8 cellular contexts compared by ENCODE assay signal in genomic region chr15:21551809-21552208, GRCh38.
DNase-seq lines count a peak whose midpoint lies in the region; ATAC-seq and TF ChIP-seq lines count a peak whose summit lies in the region.
"Not testable (repeated sequence)": the region's sequence is repeated elsewhere in the genome, so short reads cannot be mapped to it uniquely, and the experiment has no call there.

No MANE protein-coding gene starts in this region.

- not testable (repeated sequence) for H3K9me3 ChIP-seq in CD8-positive, alpha-beta T cell (ENCODE audit: low read length); KOPT-K1 (ENCODE audit: insufficient read depth, low read length, poor library complexity, severe bottlenecking)

- not testable (repeated sequence) for H3K4me3 Mint-ChIP-seq in CD8-positive, alpha-beta T cell; activated T-cell treated with anti-CD3 and anti-CD28 coated beads, Interleukin-2, amount 50 U/mL, for 72 hours; naive B cell

- CTCF ChIA-PET in CD8-positive, alpha-beta T cell (lab: Charles Lee): not testable (repeated sequence)

- not testable (repeated sequence) for H3K27ac ChIP-seq in CD8-positive, alpha-beta T cell (ENCODE audit: low read depth, low read length)
- peak overlapping the region; percentile 47 for H3K27ac ChIP-seq in KOPT-K1 (ENCODE audit: low read depth, low read length, poor library complexity, severe bottlenecking)

- H3K9me3 Mint-ChIP-seq in CD8-positive, alpha-beta T cell; activated T-cell treated with anti-CD3 and anti-CD28 coated beads, Interleukin-2, amount 50 U/mL, for 72 hours; naive B cell: not testable (repeated sequence)

- not testable (repeated sequence) for H3K27me3 ChIP-seq in CD8-positive, alpha-beta T cell (ENCODE audit: insufficient read depth, low read length)

- H3K27ac Mint-ChIP-seq in CD8-positive, alpha-beta T cell; activated T-cell treated with anti-CD3 and anti-CD28 coated beads, Interleukin-2, amount 50 U/mL, for 72 hours; naive B cell: not testable (repeated sequence)

- H3K4me1 ChIP-seq in CD8-positive, alpha-beta T cell (ENCODE audit: insufficient read depth, low read length): not testable (repeated sequence)

- POLR2A ChIA-PET in CD8-positive, alpha-beta T cell (lab: Charles Lee): not testable (repeated sequence)

- not testable (repeated sequence) for DNase-seq in CD8-positive, alpha-beta T cell; activated T-cell treated with anti-CD3 and anti-CD28 coated beads, Interleukin-2, amount 50 U/mL, for 72 hours; naive B cell

- not testable (repeated sequence) for H3K4me3 ChIP-seq in CD8-positive, alpha-beta T cell (ENCODE audit: low read depth, low read length)

- peak; percentile 55 for ATAC-seq in CD8-positive, alpha-beta T cell
- ATAC-seq in GM18909 (IDR thresholded peaks at IDR 0.05; ENCODE audit: poor library complexity, unreplicated experiment) (peak; percentile 99), GM21515 (IDR thresholded peaks at IDR 0.05; ENCODE audit: unreplicated experiment) (peak; percentile 93), HG02678 (IDR thresholded peaks at IDR 0.05; ENCODE audit: unreplicated experiment) (peak; percentile 96), HG03135 (IDR thresholded peaks at IDR 0.05; ENCODE audit: unreplicated experiment) (peak; percentile 93), naive B cell (ENCODE audit: low read depth in 2 of 2) (peak; percentile 70 to 71)
- peak; percentile 77 to 80 for ATAC-seq in activated T-cell treated with anti-CD3 and anti-CD28 coated beads, Interleukin-2, amount 50 U/mL, for 72 hours (replicated peaks in 1 of 2)

- intact Hi-C loops in CD8-positive, alpha-beta T cell (cut with DNase I, micrococcal nuclease): not testable (repeated sequence)

- H3K36me3 Mint-ChIP-seq in CD8-positive, alpha-beta T cell; activated T-cell treated with anti-CD3 and anti-CD28 coated beads, Interleukin-2, amount 50 U/mL, for 72 hours (ENCODE audit: insufficient read depth in 2 of 2); naive B cell: not testable (repeated sequence)

- TF ChIP-seq CTCF in CD8-positive, alpha-beta T cell (IDR thresholded peaks at IDR 0.05): not testable (repeated sequence)

- not testable (repeated sequence) for H3K36me3 ChIP-seq in CD8-positive, alpha-beta T cell (ENCODE audit: insufficient read depth, low read length); KOPT-K1 (ENCODE audit: insufficient read depth, low read length)

- H3K4me1 Mint-ChIP-seq in CD8-positive, alpha-beta T cell (ENCODE audit: low read depth); activated T-cell treated with anti-CD3 and anti-CD28 coated beads, Interleukin-2, amount 50 U/mL, for 72 hours (ENCODE audit: low read depth); naive B cell: not testable (repeated sequence)

- H3K27me3 Mint-ChIP-seq in CD8-positive, alpha-beta T cell (ENCODE audit: low read depth); activated T-cell treated with anti-CD3 and anti-CD28 coated beads, Interleukin-2, amount 50 U/mL, for 72 hours (ENCODE audit: low read depth); naive B cell: not testable (repeated sequence)
